ENCODE assay signal across 8 cellular contexts in genomic region chr4:127880764-127881564, GRCh38. TPM values are rescaled to one million over a fixed set of nuclear protein-coding genes. Genes with fewer than 3 reads are reported as not detected.
DNase-seq lines count a peak whose midpoint lies in the region; ATAC-seq and TF ChIP-seq lines count a peak whose summit lies in the region.

Gene PLK4, plus strand, starts transcription at chr4:127880893. Its CDS starts 242 bp downstream, at chr4:127881135.

- no peaks in the 10 kb centered on the region for H3K27me3 ChIP-seq in HAP-1 (ENCODE audit: low read depth)
- no peaks in the 10 kb centered on the region for H3K27me3 ChIP-seq in MG63

- in situ Hi-C loops in G401 (cut with HindIII; ENCODE audit: low sequenced_read_pairs) (no loop called here), HAP-1 (cut with MboI; ENCODE audit: low sequenced_read_pairs) (no loop called here)

- H3K27ac Mint-ChIP-seq in natural killer cell = peak within 1 kb of the TSS; percentile 96 to 99

- H3K36me3 Mint-ChIP-seq in natural killer cell = no peaks in the 10 kb centered on the region

- H3K27me3 Mint-ChIP-seq in natural killer cell (ENCODE audit: low read depth in 2 of 2) = no peaks in the 10 kb centered on the region

- H3K4me1 Mint-ChIP-seq in natural killer cell = peaks cover 15 to 16% of the 10 kb centered on the region in 2 donors

- no peaks in the 10 kb centered on the region for H3K9me3 Mint-ChIP-seq in natural killer cell

- peaks cover 37% of the 10 kb centered on the region for H3K36me3 ChIP-seq in HAP-1 (replicated peaks)
- H3K36me3 ChIP-seq in MG63 = peaks cover 13% of the 10 kb centered on the region

- intact Hi-C loops in natural killer cell (cut with micrococcal nuclease) = loop anchor here (2.0 to 5.0 kb wide), 3 partner anchors 84 to 406 kb away; partner anchors contain the start of genes ABHD18, LARP1B, MFSD8 and PGRMC2

- no peaks in the 10 kb centered on the region for H3K9me3 ChIP-seq in HAP-1
- no peaks in the 10 kb centered on the region for H3K9me3 ChIP-seq in MG63

- peak within 1 kb of the TSS; percentile 98 for H3K4me3 Mint-ChIP-seq in natural killer cell

- peak; percentile 93 to 97 (median 94) for ATAC-seq in natural killer cell

- H3K4me3 ChIP-seq in HAP-1 (peak within 1 kb of the TSS; percentile 84), MG63 (peak within 1 kb of the TSS; percentile 88), fibroblast of pulmonary artery (replicated peaks; ENCODE audit: low read depth, low read length) (peak within 1 kb of the TSS; percentile 91)

- TF ChIP-seq CTCF in fibroblast of pulmonary artery (IDR thresholded peaks at IDR 0.05; ENCODE audit: low read length, missing control alignments) = no peak
- TF ChIP-seq CTCF in natural killer cell (IDR thresholded peaks at IDR 0.05) = no peak

- peak; percentile 86 for DNase-seq in G401 (ENCODE audit: low spot score)
- peak; percentile 94 to 98 for DNase-seq in HAP-1 (ENCODE audit: low spot score in 2 of 2)
- peak; percentile 93 for DNase-seq in MG63
- DNase-seq in SHP77 (lab: John Stamatoyannopoulos, UW) = peak; percentile 77 to 85
- DNase-seq in activated T-helper 9 cell treated with anti-CD3 and anti-CD28 coated beads, Interleukin-2, amount 50 U/mL, for 16 hours (ENCODE audit: low read depth) = peak; percentile 87
- peak; percentile 97 for DNase-seq in fibroblast of pulmonary artery (ENCODE audit: low read depth)
- peak; percentile 93 for DNase-seq in natural killer cell
- peak; percentile 83 to 94 (median 88) for DNase-seq in stimulated activated naive CD4-positive, alpha-beta T cell (lab: John Stamatoyannopoulos, UW)

- peaks cover 21% of the 10 kb centered on the region for H3K4me1 ChIP-seq in HAP-1

RNA-seq across cellular contexts. Expression of gene PLK4, which starts in this region (rescaled TPM):
- 6.3 and 16.6 TPM in 2 replicates for total RNA-seq in G401 (2014; rRNA removed; shearing (Covaris generic))
- 7.3 and 9.1 TPM in 2 replicates for total RNA-seq in MG63 (2014; rRNA removed; shearing (Covaris generic); ENCODE audit: low replicate concordance)
- total RNA-seq in natural killer cell = 1 to 10 TPM; 3.9 to 7.3 (median 5.4) TPM

Comparison
In these comparisons a context has a peak if more than half of its experiments do, and no peak if none do; other contexts are left out.
1. Peak in every context shown above with its lines: DNase-seq, ATAC-seq and H3K4me3 ChIP-seq.